17 cellular contexts compared by ENCODE assay signal in the genomic region with DNA sequence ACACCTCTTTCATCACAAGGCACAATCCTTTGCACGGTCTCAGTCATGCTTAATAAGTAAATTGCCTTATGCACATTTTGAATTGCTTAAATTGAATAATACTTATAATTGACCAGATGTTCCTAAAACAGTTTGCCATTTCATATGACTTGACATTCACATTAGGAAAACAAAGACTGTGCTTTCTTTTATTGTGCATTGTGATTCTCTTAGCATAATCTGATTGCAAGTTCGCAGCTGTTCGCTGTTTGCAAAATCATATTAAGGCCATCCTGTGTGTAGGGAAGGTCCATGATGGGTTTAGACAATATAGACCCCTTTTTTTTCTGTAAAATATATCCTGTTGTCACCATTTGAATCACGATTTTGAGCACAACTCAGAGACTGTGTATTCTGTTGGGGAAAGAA.
A peak's percentile ranks its signal among the peaks of the same experiment; 100 is the strongest.
DNase-seq lines count a peak whose midpoint lies in the region; ATAC-seq and TF ChIP-seq lines count a peak whose summit lies in the region.
"Had no signal": no experiment of that assay in that cellular context is flagged by ENCODE, and none has a peak within 500 bp of the region (broad histone marks: within the 10 kb centered on the region; RNA-seq: fewer than 3 reads in every experiment).

No MANE protein-coding gene starts in this region.

- H3K4me3 ChIP-seq in psoas muscle (no peak overlapping the region), Peyer's patch (no peak overlapping the region), neuronal stem cell (ENCODE audit: low read length in 2 of 2) (no peak overlapping the region)
- H3K4me3 ChIP-seq: thoracic aorta had no signal

- H2AK5ac ChIP-seq in neuronal stem cell (ENCODE audit: low read depth, low read length) = no peak overlapping the region

- no peaks in the 10 kb centered on the region for H3K79me1 ChIP-seq in neuronal stem cell (ENCODE audit: low read depth, low read length)

- H3K27me3 ChIP-seq in psoas muscle (ENCODE audit: insufficient read depth in 3 of 3, low read length in 2 of 3) (no peaks in the 10 kb centered on the region), Peyer's patch (no peaks in the 10 kb centered on the region), neuronal stem cell (ENCODE audit: control insufficient read depth in 3 of 3, insufficient read depth in 3 of 3, low read depth in 1 of 3, low read length in 3 of 3) (no peaks in the 10 kb centered on the region)

- H3K18ac ChIP-seq in neuronal stem cell (ENCODE audit: low read length) = no peak overlapping the region

- peak overlapping the region; percentile 63 for H3K27ac ChIP-seq in psoas muscle
- peak overlapping the region in 1 of 4 donors; percentile 15 for H3K27ac ChIP-seq in Peyer's patch
- no peak overlapping the region for H3K27ac ChIP-seq in neuronal stem cell (replicated peaks; ENCODE audit: low read length)
- H3K27ac ChIP-seq: thoracic aorta had no signal

- TF ChIP-seq CTCF in psoas muscle (IDR thresholded peaks at IDR 0.05) (no peak), Peyer's patch (IDR thresholded peaks at IDR 0.05) (no peak)

- H3K4me1 ChIP-seq in psoas muscle = peaks cover 33% of the 10 kb centered on the region
- H3K4me1 ChIP-seq in Peyer's patch = peaks cover 0 to 5% (median 0%) of the 10 kb centered on the region in 4 donors
- H3K4me1 ChIP-seq in neuronal stem cell (ENCODE audit: control insufficient read depth in 2 of 2, insufficient read depth in 1 of 2, low read depth in 1 of 2, low read length in 2 of 2) = peaks cover 9 to 13% of the 10 kb centered on the region in 2 donors

- DNase-seq in left ventricle myocardium superior (no peak), left cardiac atrium (no peak), globus pallidus (ENCODE audit: low spot score) (peak; percentile 86), psoas muscle (no peak), NAMALWA (ENCODE audit: low spot score) (no peak), Peyer's patch (no peak), neuronal stem cell (ENCODE audit: low spot score) (no peak), DMS153 treated with DMSO at 0.1 percent for 48 hours (lab: John Stamatoyannopoulos, UW; ENCODE audit: unreplicated experiment) (no peak)
- DNase-seq: CD8-positive, alpha-beta memory T cell; cerebellar nuclear complex; DND-41; effector memory CD8-positive, alpha-beta T cell; Kasumi-1; left colon; NCI-H1092 treated with DMSO at 0.1 percent for 48 hours; NCI-H524 treated with DMSO at 0.1 percent for 48 hours had no signal

- no peak overlapping the region for H4K91ac ChIP-seq in neuronal stem cell (ENCODE audit: low read depth, low read length, poor library complexity)

- H2BK120ac ChIP-seq in neuronal stem cell (ENCODE audit: low read depth, low read length) = no peak overlapping the region

- H4K8ac ChIP-seq in neuronal stem cell (ENCODE audit: low read depth, low read length) = no peak overlapping the region

- no peak overlapping the region for H3K23ac ChIP-seq in neuronal stem cell (ENCODE audit: low read depth, low read length, poor library complexity)

- H3K4me2 ChIP-seq in neuronal stem cell (ENCODE audit: insufficient read depth, low read length, poor library complexity, severe bottlenecking) = no peak overlapping the region

- no peak overlapping the region for H3K14ac ChIP-seq in neuronal stem cell (ENCODE audit: low read length)

- H3K9me3 ChIP-seq in psoas muscle (no peaks in the 10 kb centered on the region), Peyer's patch (no peaks in the 10 kb centered on the region), neuronal stem cell (replicated peaks in 1 of 2; ENCODE audit: control insufficient read depth in 2 of 2, insufficient read depth in 1 of 2, low read depth in 1 of 2, low read length in 2 of 2) (peaks cover 2 to 12% of the 10 kb centered on the region in 2 donors)
- H3K9me3 ChIP-seq: thoracic aorta had no signal

- intact Hi-C loops in left ventricle myocardium superior (cut with micrococcal nuclease) (no loop called here), left cardiac atrium (cut with DNase I) (no loop called here), psoas muscle (cut with DNase I) (no loop called here)

- peak; percentile 22 for ATAC-seq in left ventricle myocardium superior
- ATAC-seq in left cardiac atrium = no peak
- ATAC-seq in psoas muscle = peak in 1 of 4 donors; percentile 2
- ATAC-seq: effector memory CD8-positive, alpha-beta T cell; left colon had no signal

- TF ChIP-seq POLR2A in Peyer's patch (IDR thresholded peaks at IDR 0.05) = no peak

- H3K4ac ChIP-seq in neuronal stem cell (ENCODE audit: low read length) = no peak overlapping the region

- H2BK12ac ChIP-seq in neuronal stem cell (ENCODE audit: low read length) = no peak overlapping the region

- H3K36me3 ChIP-seq in psoas muscle (ENCODE audit: insufficient read depth in 1 of 2, low read depth in 1 of 2) (peaks cover 0 to 6% of the 10 kb centered on the region in 2 donors), Peyer's patch (no peaks in the 10 kb centered on the region), neuronal stem cell (replicated peaks in 1 of 2; ENCODE audit: control insufficient read depth in 2 of 2, insufficient read depth in 2 of 2, low read length in 2 of 2) (peaks cover 11 to 58% of the 10 kb centered on the region in 2 donors)
- H3K36me3 ChIP-seq: thoracic aorta had no signal

- 37 to 50% (median 43%) methylated on average over 4 of the region's 4 CpGs for WGBS in psoas muscle, 3 donors
- WGBS in neuronal stem cell (ENCODE audit: extremely low coverage in 2 of 2, insufficient read length in 2 of 2, insufficient replicate concordance in 1 of 2), 2 donors = no CpG with 5 or more reads among the region's 4 CpGs

- H3K9ac ChIP-seq in neuronal stem cell (ENCODE audit: low read depth, low read length, poor library complexity) = no peak overlapping the region

- no peak overlapping the region for H2BK5ac ChIP-seq in neuronal stem cell (ENCODE audit: low read length)

- H2BK15ac ChIP-seq in neuronal stem cell (ENCODE audit: low read length) = no peak overlapping the region

- H2AFZ ChIP-seq in neuronal stem cell (ENCODE audit: low read length) = no peak overlapping the region
